Comparison of ENCODE assay signal across 8 cellular contexts in the genomic region with DNA sequence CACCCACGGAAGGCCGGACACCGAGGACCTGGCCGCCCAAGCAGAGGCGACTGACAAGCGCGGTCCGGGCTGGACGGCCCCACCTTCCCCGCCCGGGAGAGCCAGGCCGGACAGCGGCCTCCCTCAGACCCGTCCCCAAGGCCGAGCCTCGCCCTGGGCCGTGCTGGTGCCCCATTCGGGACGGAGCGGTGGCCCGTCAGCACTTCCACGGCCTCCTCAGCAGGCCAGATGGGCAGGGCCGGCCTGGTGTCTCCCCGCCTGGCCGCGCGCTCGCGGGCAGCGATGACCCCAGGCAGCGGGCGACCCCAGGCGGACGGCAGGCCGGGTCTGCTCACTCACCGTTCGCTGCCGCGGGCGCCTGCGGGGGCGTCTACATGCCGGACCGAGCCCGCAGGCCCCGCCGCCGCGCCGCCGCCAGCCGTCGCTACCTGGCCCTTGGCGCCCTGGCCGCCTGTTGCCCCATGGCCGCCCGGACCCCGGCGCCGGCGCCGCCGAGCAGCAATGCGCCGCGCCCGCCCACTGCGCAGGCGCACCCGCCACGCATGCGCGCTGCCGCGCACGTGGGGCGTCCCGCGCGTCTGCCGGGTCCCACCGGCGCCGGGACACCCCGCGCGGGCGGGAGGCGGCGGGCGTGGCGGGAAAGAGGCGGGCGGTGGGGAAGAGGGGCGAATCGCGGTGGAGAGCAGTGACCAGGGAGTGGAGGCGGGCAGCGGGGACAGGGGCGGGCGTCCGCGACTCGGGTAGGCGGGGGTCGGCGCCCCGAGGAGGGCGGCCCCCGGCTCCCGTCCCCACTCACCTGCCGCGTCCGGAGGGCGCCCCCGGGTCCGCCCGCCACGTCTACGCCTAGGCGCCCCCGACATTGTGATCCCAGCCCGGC. TPM values are rescaled to one million over a fixed set of nuclear protein-coding genes. Genes with fewer than 3 reads are reported as not detected.
DNase-seq lines count a peak whose midpoint lies in the region; ATAC-seq and TF ChIP-seq lines count a peak whose summit lies in the region.

A gene with protein sequence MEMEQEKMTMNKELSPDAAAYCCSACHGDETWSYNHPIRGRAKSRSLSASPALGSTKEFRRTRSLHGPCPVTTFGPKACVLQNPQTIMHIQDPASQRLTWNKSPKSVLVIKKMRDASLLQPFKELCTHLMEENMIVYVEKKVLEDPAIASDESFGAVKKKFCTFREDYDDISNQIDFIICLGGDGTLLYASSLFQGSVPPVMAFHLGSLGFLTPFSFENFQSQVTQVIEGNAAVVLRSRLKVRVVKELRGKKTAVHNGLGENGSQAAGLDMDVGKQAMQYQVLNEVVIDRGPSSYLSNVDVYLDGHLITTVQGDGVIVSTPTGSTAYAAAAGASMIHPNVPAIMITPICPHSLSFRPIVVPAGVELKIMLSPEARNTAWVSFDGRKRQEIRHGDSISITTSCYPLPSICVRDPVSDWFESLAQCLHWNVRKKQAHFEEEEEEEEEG (minus strand): TSS at position 521 of the 877 bp plus-strand sequence. CDS start 13,064 bp downstream, outside the sequence.

- peak within 1 kb of the TSS; percentile 95 for H3K4me3 ChIP-seq in HUES6 (ENCODE audit: low read depth, low read length)
- H3K4me3 ChIP-seq in left ventricle myocardium inferior: peak within 1 kb of the TSS; percentile 98
- peak within 1 kb of the TSS; percentile 91 for H3K4me3 ChIP-seq in psoas muscle

- H3K4me1 ChIP-seq in HUES6 (ENCODE audit: control insufficient read depth, insufficient read depth, low read length) (peaks cover 53% of the 10 kb centered on the region), left ventricle myocardium inferior (peaks cover 86% of the 10 kb centered on the region), psoas muscle (peaks cover 44% of the 10 kb centered on the region)

- H3K9me3 ChIP-seq in HUES6 (ENCODE audit: control insufficient read depth, insufficient read depth, low read depth, low read length) (no peaks in the 10 kb centered on the region), left ventricle myocardium inferior (replicated peaks) (no peaks in the 10 kb centered on the region), psoas muscle (no peaks in the 10 kb centered on the region)

- H3K27ac ChIP-seq in HUES6 (ENCODE audit: low read depth, low read length): peak within 1 kb of the TSS; percentile 90
- H3K27ac ChIP-seq in adipose tissue (ENCODE audit: low read depth, low read length): peak within 1 kb of the TSS; percentile 93
- H3K27ac ChIP-seq in left ventricle myocardium inferior (replicated peaks): peak within 1 kb of the TSS; percentile 97
- peak within 1 kb of the TSS; percentile 94 for H3K27ac ChIP-seq in psoas muscle

- no peak for TF ChIP-seq CTCF in left ventricle myocardium inferior (IDR thresholded peaks at IDR 0.05; ENCODE audit: borderline replicate concordance)
- TF ChIP-seq CTCF in psoas muscle (IDR thresholded peaks at IDR 0.05): no peak

- 0 to 1% (median 1%) methylated on average over 85 to 123 of the region's 123 CpGs for WGBS in adipose tissue, 3 donors
- WGBS in psoas muscle, 3 donors: 0% methylated on average over 46 to 121 of the region's 123 CpGs

- intact Hi-C loops in left ventricle myocardium inferior (cut with micrococcal nuclease): no loop called here
- intact Hi-C loops in psoas muscle (cut with DNase I): loop anchor here in 1 of 2 donors (2.0 to 5.0 kb wide), 2 partner anchors 114 to 129 kb away; a partner anchor contains a TSS

- peak; percentile 25 for ATAC-seq in GM21390 (IDR thresholded peaks at IDR 0.05; ENCODE audit: unreplicated experiment)
- ATAC-seq in psoas muscle: peak; percentile 70 to 77 (median 75)

- H3K36me3 ChIP-seq in HUES6 (ENCODE audit: control insufficient read depth, insufficient read depth, low read length) (no peaks in the 10 kb centered on the region), left ventricle myocardium inferior (no peaks in the 10 kb centered on the region), psoas muscle (ENCODE audit: insufficient read depth in 1 of 2, low read depth in 1 of 2) (peaks cover 0 to 8% of the 10 kb centered on the region in 2 donors)

- peak; percentile 24 for DNase-seq in DMS79 (lab: John Stamatoyannopoulos, UW)
- DNase-seq in SW480 (ENCODE audit: low spot score): peak; percentile 44
- DNase-seq in left ventricle myocardium inferior: peak; percentile 60
- DNase-seq in psoas muscle: peak; percentile 74 to 84
- no peak for DNase-seq in ureter (ENCODE audit: low spot score)

- H3K9ac ChIP-seq in HUES6 (ENCODE audit: low read length): peak within 1 kb of the TSS; percentile 90

- peaks cover 4% of the 10 kb centered on the region; the same call in 1 of the 2 replicates for H3K27me3 ChIP-seq in HUES6 (ENCODE audit: control insufficient read depth, insufficient read depth, low read length)
- no peaks in the 10 kb centered on the region for H3K27me3 ChIP-seq in left ventricle myocardium inferior (ENCODE audit: low read depth)
- H3K27me3 ChIP-seq in psoas muscle (ENCODE audit: insufficient read depth in 3 of 3, low read length in 2 of 3): no peaks in the 10 kb centered on the region

RNA-seq across cellular contexts. Expression of the gene that starts here (rescaled TPM):
- polyA plus RNA-seq in adipose tissue (100 to 1,000 TPM in 1 of 3 donors, 10 to 100 TPM in 2; 33.2 to 131 (median 73.2) TPM), psoas muscle (10 to 100 TPM; 14.5 to 25.1 (median 22.5) TPM)
- total RNA-seq in left ventricle myocardium inferior (25.3 TPM), psoas muscle (10 to 100 TPM; 19.1 to 37.7 (median 28.7) TPM), ureter (80.3 TPM)
